In the genomic region with DNA sequence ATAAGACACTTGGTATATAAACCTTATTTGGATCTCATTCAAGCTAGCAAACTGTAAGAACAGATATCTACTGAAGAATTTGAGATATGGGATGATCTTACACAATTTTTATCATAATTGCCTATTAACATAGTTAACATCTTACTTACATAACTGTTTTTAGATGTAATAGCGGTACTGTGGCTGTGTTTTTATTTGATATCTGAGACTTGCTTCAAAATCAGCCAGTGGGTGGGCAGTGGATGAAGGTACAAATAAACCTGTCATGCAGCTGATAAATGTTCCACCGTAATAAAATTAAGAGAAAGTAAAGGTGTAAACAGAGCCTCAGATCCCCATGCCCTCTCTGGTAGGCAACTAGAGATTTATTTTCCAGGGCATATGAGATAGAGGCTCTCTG, we compare ENCODE assay signal across 28 cellular contexts.
"Had no signal": no experiment of that assay in that cellular context is flagged by ENCODE, and none has a peak within 500 bp of the region (broad histone marks: within the 10 kb centered on the region; RNA-seq: fewer than 3 reads in every experiment).

No MANE protein-coding gene starts in this region.

- H3K27ac ChIP-seq: epithelial cell of prostate, esophagus squamous epithelium, gastrocnemius medialis, left ventricle myocardium inferior, skin epidermis, thyroid gland, upper lobe of right lung, VCaP had no signal

- ATAC-seq: activated T-cell treated with anti-CD3 and anti-CD28 coated beads, Interleukin-2, amount 50 U/mL, for 4 hours; activated T-helper 17 cell treated with anti-CD3 and anti-CD28 coated beads, Interleukin-2, amount 50 U/mL, for 72 hours; gastrocnemius medialis; sciatic nerve; upper lobe of right lung had no signal

- DNase-seq: activated CD4-positive, alpha-beta memory T cell treated with anti-CD3 and anti-CD28 coated beads, Interleukin-2, amount 10 ng/mL, durations not matched to agents 7 days and 5 days; activated CD4-positive, alpha-beta T cell treated with anti-CD3 and anti-CD28 coated beads, Interleukin-2, amount 10 ng/mL, durations not matched to agents 24 days and 14 days; activated gamma-delta T cell treated with Interleukin-2 at 50 U/mL for 16 hours; activated naive CD4-positive, alpha-beta T cell treated with anti-CD3 and anti-CD28 coated beads, Interleukin-2, amount 50 U/mL, for 16 hours; activated T-cell treated with anti-CD3 and anti-CD28 coated beads, Interleukin-2, amount 50 U/mL, for 4 hours; amygdala; caudate nucleus; esophagus squamous epithelium; gastrocnemius medialis; glutamatergic neuron; left ventricle myocardium inferior; mesendoderm; natural killer cell; stimulated activated CD4-positive, alpha-beta T cell treated with anti-CD3 and anti-CD28 coated beads, Interleukin-12 subunit alpha, Interleukin-12 subunit beta, amount 100 ng/mL, for 4 hours; stimulated activated CD4-positive, alpha-beta T cell treated with anti-CD3 and anti-CD28 coated beads, Interleukin-4, amount 100 ng/mL, for 1 hour; substantia nigra; T-helper 9 cell; thyroid gland; upper lobe of right lung had no signal

- H3K4me3 ChIP-seq: esophagus squamous epithelium, gastrocnemius medialis, left ventricle myocardium inferior, lung, skin epidermis, thyroid gland, upper lobe of right lung had no signal

- H3K4me3 Mint-ChIP-seq: activated CD4-positive, alpha-beta memory T cell treated with anti-CD3 and anti-CD28 coated beads, Interleukin-2, amount 10 ng/mL, durations not matched to agents 7 days and 5 days; activated CD4-positive, alpha-beta T cell treated with anti-CD3 and anti-CD28 coated beads, Interleukin-2, amount 10 ng/mL, durations not matched to agents 24 days and 14 days; activated T-cell treated with anti-CD3 and anti-CD28 coated beads, Interleukin-2, amount 50 U/mL, for 4 hours; activated T-helper 17 cell treated with anti-CD3 and anti-CD28 coated beads, Interleukin-2, amount 50 U/mL, for 72 hours; dendritic cell treated with granulocyte-macrophage colony-stimulating factor and Interleukin-4, amounts not matched to agents 40 ng/mL and 50 ng/mL, for 4 days; natural killer cell; stimulated activated naive CD8-positive, alpha-beta T cell treated with anti-CD3 and anti-CD28 coated beads, Interleukin-15, Interleukin-2, amounts not matched to agents 100 ng/mL and 50 ng/mL, for 24 hours had no signal

- H3K9me3 ChIP-seq: esophagus squamous epithelium, gastrocnemius medialis, left ventricle myocardium inferior, thyroid gland, upper lobe of right lung had no signal

- H3K4me1 Mint-ChIP-seq: natural killer cell had no signal

- H3K27me3 Mint-ChIP-seq: activated CD4-positive, alpha-beta memory T cell treated with anti-CD3 and anti-CD28 coated beads, Interleukin-2, amount 10 ng/mL, durations not matched to agents 7 days and 5 days; activated CD4-positive, alpha-beta T cell treated with anti-CD3 and anti-CD28 coated beads, Interleukin-2, amount 10 ng/mL, durations not matched to agents 24 days and 14 days; activated T-helper 17 cell treated with anti-CD3 and anti-CD28 coated beads, Interleukin-2, amount 50 U/mL, for 72 hours; dendritic cell treated with granulocyte-macrophage colony-stimulating factor and Interleukin-4, amounts not matched to agents 40 ng/mL and 50 ng/mL, for 4 days; progenitor cell of endocrine pancreas; stimulated activated naive CD8-positive, alpha-beta T cell treated with anti-CD3 and anti-CD28 coated beads, Interleukin-15, Interleukin-2, amounts not matched to agents 100 ng/mL and 50 ng/mL, for 24 hours had no signal

- H3K27ac Mint-ChIP-seq: activated CD4-positive, alpha-beta memory T cell treated with anti-CD3 and anti-CD28 coated beads, Interleukin-2, amount 10 ng/mL, durations not matched to agents 7 days and 5 days; activated CD4-positive, alpha-beta T cell treated with anti-CD3 and anti-CD28 coated beads, Interleukin-2, amount 10 ng/mL, durations not matched to agents 24 days and 14 days; dendritic cell treated with granulocyte-macrophage colony-stimulating factor and Interleukin-4, amounts not matched to agents 40 ng/mL and 50 ng/mL, for 4 days; natural killer cell; progenitor cell of endocrine pancreas; stimulated activated naive CD8-positive, alpha-beta T cell treated with anti-CD3 and anti-CD28 coated beads, Interleukin-15, Interleukin-2, amounts not matched to agents 100 ng/mL and 50 ng/mL, for 24 hours had no signal

- H3K36me3 Mint-ChIP-seq: natural killer cell had no signal

- H3K27me3 ChIP-seq: esophagus squamous epithelium, gastrocnemius medialis, thyroid gland, upper lobe of right lung had no signal

- H3K9me3 Mint-ChIP-seq: activated CD4-positive, alpha-beta memory T cell treated with anti-CD3 and anti-CD28 coated beads, Interleukin-2, amount 10 ng/mL, durations not matched to agents 7 days and 5 days; activated CD4-positive, alpha-beta T cell treated with anti-CD3 and anti-CD28 coated beads, Interleukin-2, amount 10 ng/mL, durations not matched to agents 24 days and 14 days; activated T-cell treated with anti-CD3 and anti-CD28 coated beads, Interleukin-2, amount 50 U/mL, for 4 hours; activated T-helper 17 cell treated with anti-CD3 and anti-CD28 coated beads, Interleukin-2, amount 50 U/mL, for 72 hours; dendritic cell treated with granulocyte-macrophage colony-stimulating factor and Interleukin-4, amounts not matched to agents 40 ng/mL and 50 ng/mL, for 4 days; natural killer cell; stimulated activated naive CD8-positive, alpha-beta T cell treated with anti-CD3 and anti-CD28 coated beads, Interleukin-15, Interleukin-2, amounts not matched to agents 100 ng/mL and 50 ng/mL, for 24 hours had no signal

- H3K4me1 ChIP-seq: esophagus squamous epithelium, gastrocnemius medialis, left ventricle myocardium inferior, upper lobe of right lung had no signal

- H3K36me3 ChIP-seq: esophagus squamous epithelium, gastrocnemius medialis, left ventricle myocardium inferior, thyroid gland, upper lobe of right lung had no signal
